ENCODE assay signal across 8 cellular contexts in the genomic region with DNA sequence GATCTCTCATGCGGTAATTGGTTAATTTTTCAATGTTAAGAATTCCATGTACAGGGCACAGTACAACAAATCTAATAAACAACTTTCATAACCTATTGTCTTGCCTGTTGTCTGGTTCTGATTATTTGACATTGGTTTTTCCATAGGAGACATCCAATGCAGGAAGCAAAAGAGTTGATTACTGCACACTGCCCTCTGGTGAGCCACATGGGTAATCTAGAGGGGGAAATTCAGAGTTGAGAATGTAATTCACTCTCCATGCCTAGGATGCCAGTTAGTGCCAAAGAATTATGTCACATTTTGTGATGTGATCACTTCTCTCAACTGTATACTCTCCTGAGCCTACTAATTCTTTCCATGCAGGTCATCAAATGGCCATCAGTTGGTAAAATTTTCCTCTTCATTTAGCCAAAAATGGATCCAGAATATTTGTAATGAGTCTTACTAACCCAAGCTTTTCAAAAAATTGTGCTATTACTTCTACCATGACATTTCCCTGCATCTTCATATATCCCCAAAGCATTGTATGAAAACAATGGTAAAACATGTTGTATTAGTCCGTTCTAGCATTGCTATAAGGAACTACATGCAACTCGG. TPM values are rescaled to one million over a fixed set of nuclear protein-coding genes. Genes with fewer than 3 reads are reported as not detected.
DNase-seq lines count a peak whose midpoint lies in the region; ATAC-seq and TF ChIP-seq lines count a peak whose summit lies in the region.

No MANE protein-coding gene starts in this region.

- no peak overlapping the region for H3K4me3 ChIP-seq in mucosa of descending colon

- intact Hi-C loops in mucosa of descending colon (cut with DNase I, micrococcal nuclease): no loop called here

- TF ChIP-seq CTCF in GM13976 (IDR thresholded peaks at IDR 0.05; ENCODE audit: borderline replicate concordance, control extremely low read depth, extremely low read depth, insufficient read depth, missing control alignments) (peak; percentile 23), mucosa of descending colon (IDR thresholded peaks at IDR 0.05) (peak; percentile 21)

- DNase-seq in A172 (ENCODE audit: low spot score) (peak; percentile 65), GM13976 (ENCODE audit: low spot score) (no peak), NCI-H526 treated with DMSO at 0.1 percent for 48 hours (lab: John Stamatoyannopoulos, UW) (peak; percentile 9), cerebellar cortex (ENCODE audit: low spot score) (peak; percentile 14), mucosa of descending colon (peak in 1 of 3 donors; percentile 46)

- no peaks in the 10 kb centered on the region for H3K36me3 ChIP-seq in mucosa of descending colon (ENCODE audit: low read depth)

- ATAC-seq in mucosa of descending colon (peak; percentile 67), GM19452 (IDR thresholded peaks at IDR 0.05; ENCODE audit: unreplicated experiment) (no peak), HG03095 (IDR thresholded peaks at IDR 0.05; ENCODE audit: unreplicated experiment) (no peak), GM21619 (IDR thresholded peaks at IDR 0.05; ENCODE audit: unreplicated experiment) (no peak)

- H3K4me1 ChIP-seq in mucosa of descending colon (ENCODE audit: low read depth): no peaks in the 10 kb centered on the region

- in situ Hi-C loops in GM13976 (cut with MboI; ENCODE audit: low sequenced_read_pairs, unreplicated experiment): no loop called here

- no peaks in the 10 kb centered on the region for H3K9me3 ChIP-seq in mucosa of descending colon

RNA-seq across cellular contexts. Expression of a gene that starts 17.7 kb away (rescaled TPM):
- 18.6 and 21.4 TPM in 2 replicates for total RNA-seq in A172 (2014; rRNA removed; shearing (Covaris generic))
- total RNA-seq in mucosa of descending colon: 10 to 100 TPM; 25.0 to 42.5 (median 27.8) TPM
